Comparison of ENCODE assay signal across 1 cellular context in genomic region chr16:56145369-56145768, GRCh38.
TF ChIP-seq lines count a peak whose summit lies in the region.

No MANE protein-coding gene starts in this region.

TF ChIP-seq in H1, 55 proteins besides CTCF, POLR2A, EP300 and RAD21 (continued from another document):
- TF ChIP-seq, protein P1, sequence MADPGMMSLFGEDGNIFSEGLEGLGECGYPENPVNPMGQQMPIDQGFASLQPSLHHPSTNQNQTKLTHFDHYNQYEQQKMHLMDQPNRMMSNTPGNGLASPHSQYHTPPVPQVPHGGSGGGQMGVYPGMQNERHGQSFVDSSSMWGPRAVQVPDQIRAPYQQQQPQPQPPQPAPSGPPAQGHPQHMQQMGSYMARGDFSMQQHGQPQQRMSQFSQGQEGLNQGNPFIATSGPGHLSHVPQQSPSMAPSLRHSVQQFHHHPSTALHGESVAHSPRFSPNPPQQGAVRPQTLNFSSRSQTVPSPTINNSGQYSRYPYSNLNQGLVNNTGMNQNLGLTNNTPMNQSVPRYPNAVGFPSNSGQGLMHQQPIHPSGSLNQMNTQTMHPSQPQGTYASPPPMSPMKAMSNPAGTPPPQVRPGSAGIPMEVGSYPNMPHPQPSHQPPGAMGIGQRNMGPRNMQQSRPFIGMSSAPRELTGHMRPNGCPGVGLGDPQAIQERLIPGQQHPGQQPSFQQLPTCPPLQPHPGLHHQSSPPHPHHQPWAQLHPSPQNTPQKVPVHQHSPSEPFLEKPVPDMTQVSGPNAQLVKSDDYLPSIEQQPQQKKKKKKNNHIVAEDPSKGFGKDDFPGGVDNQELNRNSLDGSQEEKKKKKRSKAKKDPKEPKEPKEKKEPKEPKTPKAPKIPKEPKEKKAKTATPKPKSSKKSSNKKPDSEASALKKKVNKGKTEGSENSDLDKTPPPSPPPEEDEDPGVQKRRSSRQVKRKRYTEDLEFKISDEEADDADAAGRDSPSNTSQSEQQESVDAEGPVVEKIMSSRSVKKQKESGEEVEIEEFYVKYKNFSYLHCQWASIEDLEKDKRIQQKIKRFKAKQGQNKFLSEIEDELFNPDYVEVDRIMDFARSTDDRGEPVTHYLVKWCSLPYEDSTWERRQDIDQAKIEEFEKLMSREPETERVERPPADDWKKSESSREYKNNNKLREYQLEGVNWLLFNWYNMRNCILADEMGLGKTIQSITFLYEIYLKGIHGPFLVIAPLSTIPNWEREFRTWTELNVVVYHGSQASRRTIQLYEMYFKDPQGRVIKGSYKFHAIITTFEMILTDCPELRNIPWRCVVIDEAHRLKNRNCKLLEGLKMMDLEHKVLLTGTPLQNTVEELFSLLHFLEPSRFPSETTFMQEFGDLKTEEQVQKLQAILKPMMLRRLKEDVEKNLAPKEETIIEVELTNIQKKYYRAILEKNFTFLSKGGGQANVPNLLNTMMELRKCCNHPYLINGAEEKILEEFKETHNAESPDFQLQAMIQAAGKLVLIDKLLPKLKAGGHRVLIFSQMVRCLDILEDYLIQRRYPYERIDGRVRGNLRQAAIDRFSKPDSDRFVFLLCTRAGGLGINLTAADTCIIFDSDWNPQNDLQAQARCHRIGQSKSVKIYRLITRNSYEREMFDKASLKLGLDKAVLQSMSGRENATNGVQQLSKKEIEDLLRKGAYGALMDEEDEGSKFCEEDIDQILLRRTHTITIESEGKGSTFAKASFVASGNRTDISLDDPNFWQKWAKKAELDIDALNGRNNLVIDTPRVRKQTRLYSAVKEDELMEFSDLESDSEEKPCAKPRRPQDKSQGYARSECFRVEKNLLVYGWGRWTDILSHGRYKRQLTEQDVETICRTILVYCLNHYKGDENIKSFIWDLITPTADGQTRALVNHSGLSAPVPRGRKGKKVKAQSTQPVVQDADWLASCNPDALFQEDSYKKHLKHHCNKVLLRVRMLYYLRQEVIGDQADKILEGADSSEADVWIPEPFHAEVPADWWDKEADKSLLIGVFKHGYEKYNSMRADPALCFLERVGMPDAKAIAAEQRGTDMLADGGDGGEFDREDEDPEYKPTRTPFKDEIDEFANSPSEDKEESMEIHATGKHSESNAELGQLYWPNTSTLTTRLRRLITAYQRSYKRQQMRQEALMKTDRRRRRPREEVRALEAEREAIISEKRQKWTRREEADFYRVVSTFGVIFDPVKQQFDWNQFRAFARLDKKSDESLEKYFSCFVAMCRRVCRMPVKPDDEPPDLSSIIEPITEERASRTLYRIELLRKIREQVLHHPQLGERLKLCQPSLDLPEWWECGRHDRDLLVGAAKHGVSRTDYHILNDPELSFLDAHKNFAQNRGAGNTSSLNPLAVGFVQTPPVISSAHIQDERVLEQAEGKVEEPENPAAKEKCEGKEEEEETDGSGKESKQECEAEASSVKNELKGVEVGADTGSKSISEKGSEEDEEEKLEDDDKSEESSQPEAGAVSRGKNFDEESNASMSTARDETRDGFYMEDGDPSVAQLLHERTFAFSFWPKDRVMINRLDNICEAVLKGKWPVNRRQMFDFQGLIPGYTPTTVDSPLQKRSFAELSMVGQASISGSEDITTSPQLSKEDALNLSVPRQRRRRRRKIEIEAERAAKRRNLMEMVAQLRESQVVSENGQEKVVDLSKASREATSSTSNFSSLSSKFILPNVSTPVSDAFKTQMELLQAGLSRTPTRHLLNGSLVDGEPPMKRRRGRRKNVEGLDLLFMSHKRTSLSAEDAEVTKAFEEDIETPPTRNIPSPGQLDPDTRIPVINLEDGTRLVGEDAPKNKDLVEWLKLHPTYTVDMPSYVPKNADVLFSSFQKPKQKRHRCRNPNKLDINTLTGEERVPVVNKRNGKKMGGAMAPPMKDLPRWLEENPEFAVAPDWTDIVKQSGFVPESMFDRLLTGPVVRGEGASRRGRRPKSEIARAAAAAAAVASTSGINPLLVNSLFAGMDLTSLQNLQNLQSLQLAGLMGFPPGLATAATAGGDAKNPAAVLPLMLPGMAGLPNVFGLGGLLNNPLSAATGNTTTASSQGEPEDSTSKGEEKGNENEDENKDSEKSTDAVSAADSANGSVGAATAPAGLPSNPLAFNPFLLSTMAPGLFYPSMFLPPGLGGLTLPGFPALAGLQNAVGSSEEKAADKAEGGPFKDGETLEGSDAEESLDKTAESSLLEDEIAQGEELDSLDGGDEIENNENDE (IDR thresholded peaks at IDR 0.05; ENCODE audit: insufficient replicate concordance, low read length) = no peak
